ENCODE assay signal across 33 cellular contexts in genomic region chr5:42036379-42036778, GRCh38.
"Had no signal": no experiment of that assay in that cellular context is flagged by ENCODE, and none has a peak within 500 bp of the region (broad histone marks: within the 10 kb centered on the region; RNA-seq: fewer than 3 reads in every experiment).

No MANE protein-coding gene starts in this region.

- H3K27ac ChIP-seq: KMS-11 had no signal

- H3K4me3 ChIP-seq: MG63 had no signal

- H3K9me3 ChIP-seq: MG63 had no signal

- DNase-seq: Karpas-422, Kasumi-1, KG1, MG63, MM.1S, MV-4-11, NCI-H1092, NCI-H1092 treated with DMSO at 0.1 percent for 48 hours, NCI-H1105, NCI-H1105 treated with DMSO at 0.1 percent for 48 hours, NCI-H1417, NCI-H1417 treated with DMSO at 0.1 percent for 48 hours, NCI-H1436, NCI-H1436 treated with DMSO at 0.1 percent for 48 hours, NCI-H146, NCI-H1694, NCI-H1694 treated with DMSO at 0.1 percent for 48 hours, NCI-H187, NCI-H187 treated with DMSO at 0.1 percent for 48 hours, NCI-H1930, NCI-H2029, NCI-H2029 treated with DMSO at 0.1 percent for 48 hours, NCI-H2081, NCI-H2081 treated with DMSO at 0.1 percent for 48 hours, NCI-H2107, NCI-H2171, NCI-H2171 treated with DMSO at 0.1 percent for 48 hours, NCI-H2227 treated with DMSO at 0.1 percent for 48 hours, NCI-H226, NCI-H345, NCI-H446, NCI-H446 treated with DMSO at 0.1 percent for 48 hours had no signal

- H3K27me3 ChIP-seq: MG63 had no signal

- H3K9ac ChIP-seq: KMS-11 had no signal

- H3K36me3 ChIP-seq: MG63 had no signal
